ENCODE assay signal across 33 cellular contexts in the genomic region with DNA sequence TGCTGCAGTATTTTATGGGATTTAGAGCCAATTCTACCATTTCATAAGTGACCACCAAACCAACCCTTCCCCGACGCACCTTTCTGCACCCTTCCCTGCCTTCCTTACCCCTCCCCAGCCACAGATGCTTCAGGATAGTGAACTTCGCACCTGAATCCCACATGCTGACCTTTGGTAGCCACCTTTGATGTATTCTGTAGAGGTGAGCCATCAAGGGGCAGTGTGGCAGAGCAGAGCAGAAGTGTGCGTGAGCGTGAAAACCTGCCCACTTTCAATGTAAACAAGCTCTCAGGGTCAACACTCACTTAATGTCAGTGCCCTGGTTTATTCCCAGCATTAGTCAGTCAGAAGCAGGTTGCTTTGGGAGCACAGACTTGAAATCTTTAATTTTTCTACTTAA.
"Had no signal": no experiment of that assay in that cellular context is flagged by ENCODE, and none has a peak within 500 bp of the region (broad histone marks: within the 10 kb centered on the region; RNA-seq: fewer than 3 reads in every experiment).

No MANE protein-coding gene starts in this region.

- H3K4me1 Mint-ChIP-seq: activated CD4-positive, alpha-beta T cell treated with anti-CD3 and anti-CD28 coated beads, Interleukin-2, amount 10 ng/mL, durations not matched to agents 24 days and 14 days; activated naive CD8-positive, alpha-beta T cell treated with anti-CD3 and anti-CD28 coated beads for 36 hours; activated T-helper 17 cell treated with anti-CD3 and anti-CD28 coated beads, Interleukin-2, amount 50 U/mL, for 72 hours had no signal

- H3K27ac Mint-ChIP-seq: activated CD4-positive, alpha-beta T cell treated with anti-CD3 and anti-CD28 coated beads, Interleukin-2, amount 10 ng/mL, durations not matched to agents 24 days and 14 days; activated CD8-positive, alpha-beta T cell treated with anti-CD3 and anti-CD28 coated beads for 36 hours; activated naive CD8-positive, alpha-beta T cell treated with anti-CD3 and anti-CD28 coated beads for 36 hours; activated T-cell treated with anti-CD3 and anti-CD28 coated beads, Interleukin-2, amount 50 U/mL, for 72 hours; activated T-helper 17 cell treated with anti-CD3 and anti-CD28 coated beads, Interleukin-2, amount 50 U/mL, for 72 hours had no signal

- H3K27me3 Mint-ChIP-seq: activated CD4-positive, alpha-beta T cell treated with anti-CD3 and anti-CD28 coated beads, Interleukin-2, amount 10 ng/mL, durations not matched to agents 24 days and 14 days; activated CD8-positive, alpha-beta T cell treated with anti-CD3 and anti-CD28 coated beads for 36 hours; activated naive CD8-positive, alpha-beta T cell treated with anti-CD3 and anti-CD28 coated beads for 36 hours; activated T-helper 17 cell treated with anti-CD3 and anti-CD28 coated beads, Interleukin-2, amount 50 U/mL, for 72 hours had no signal

- H3K9me3 Mint-ChIP-seq: activated CD4-positive, alpha-beta T cell treated with anti-CD3 and anti-CD28 coated beads, Interleukin-2, amount 10 ng/mL, durations not matched to agents 24 days and 14 days; activated CD8-positive, alpha-beta T cell treated with anti-CD3 and anti-CD28 coated beads for 36 hours; activated naive CD8-positive, alpha-beta T cell treated with anti-CD3 and anti-CD28 coated beads for 36 hours; activated T-cell treated with anti-CD3 and anti-CD28 coated beads, Interleukin-2, amount 50 U/mL, for 72 hours; activated T-helper 17 cell treated with anti-CD3 and anti-CD28 coated beads, Interleukin-2, amount 50 U/mL, for 72 hours had no signal

- H3K4me1 ChIP-seq: Peyer's patch had no signal

- H3K27me3 ChIP-seq: brain microvascular endothelial cell, Peyer's patch had no signal

- H3K4me3 Mint-ChIP-seq: activated CD4-positive, alpha-beta T cell treated with anti-CD3 and anti-CD28 coated beads, Interleukin-2, amount 10 ng/mL, durations not matched to agents 24 days and 14 days; activated CD8-positive, alpha-beta T cell treated with anti-CD3 and anti-CD28 coated beads for 36 hours; activated naive CD8-positive, alpha-beta T cell treated with anti-CD3 and anti-CD28 coated beads for 36 hours; activated T-cell treated with anti-CD3 and anti-CD28 coated beads, Interleukin-2, amount 50 U/mL, for 72 hours; activated T-helper 17 cell treated with anti-CD3 and anti-CD28 coated beads, Interleukin-2, amount 50 U/mL, for 72 hours had no signal

- H3K27ac ChIP-seq: brain microvascular endothelial cell, Peyer's patch, WERI-Rb-1 had no signal

- H3K36me3 Mint-ChIP-seq: activated naive CD8-positive, alpha-beta T cell treated with anti-CD3 and anti-CD28 coated beads for 36 hours had no signal

- DNase-seq: activated CD4-positive, alpha-beta T cell treated with anti-CD3 and anti-CD28 coated beads for 1 hour; activated CD4-positive, alpha-beta T cell treated with anti-CD3 and anti-CD28 coated beads, Interleukin-2, amount 10 ng/mL, durations not matched to agents 24 days and 14 days; activated CD4-positive, alpha-beta T cell treated with anti-CD3 and anti-CD28 coated beads, Interleukin-2, amount 50 U/mL, for 4 hours; activated CD4-positive, CD25-positive, alpha-beta regulatory T cell; activated CD8-positive, alpha-beta T cell treated with anti-CD3 and anti-CD28 coated beads for 36 hours; activated effector memory CD4-positive, alpha-beta T cell treated with anti-CD3 and anti-CD28 coated beads, Interleukin-2, amount 50 U/mL, for 16 hours; activated naive CD4-positive, alpha-beta T cell; activated naive CD4-positive, alpha-beta T cell treated with anti-CD3 and anti-CD28 coated beads, Interleukin-2, amount 50 U/mL, for 16 hours; activated naive CD8-positive, alpha-beta T cell treated with anti-CD3 and anti-CD28 coated beads for 36 hours; activated T-cell treated with anti-CD3 and anti-CD28 coated beads, Interleukin-2, amount 50 U/mL, for 1 hour; activated T-cell treated with anti-CD3 and anti-CD28 coated beads, Interleukin-2, amount 50 U/mL, for 72 hours; amniotic stem cell; aorta; brain microvascular endothelial cell; central memory CD4-positive, alpha-beta T cell; NCI-H1105 treated with DMSO at 0.1 percent for 48 hours; NCI-H1436; NCI-H1694; NCI-H1930; NCI-H2081 treated with DMSO at 0.1 percent for 48 hours; NCI-H226; NCI-H446 treated with DMSO at 0.1 percent for 48 hours; NCI-H524; NCI-H69; NK-92 treated with Interleukin-12 subunit alpha and Interleukin-12 subunit beta, amount 100 ng/mL, for 24 hours; PC-3; Peyer's patch; RPMI8226; SIG-M5; SW 1271; T1000; WERI-Rb-1 had no signal

- ATAC-seq: activated CD8-positive, alpha-beta T cell treated with anti-CD3 and anti-CD28 coated beads for 36 hours; activated T-cell treated with anti-CD3 and anti-CD28 coated beads, Interleukin-2, amount 50 U/mL, for 72 hours; activated T-helper 17 cell treated with anti-CD3 and anti-CD28 coated beads, Interleukin-2, amount 50 U/mL, for 72 hours; PC-3 had no signal

- H3K4me3 ChIP-seq: Peyer's patch had no signal

- H3K9me3 ChIP-seq: Peyer's patch had no signal

- H3K36me3 ChIP-seq: brain microvascular endothelial cell, Peyer's patch, WERI-Rb-1 had no signal
